8 cellular contexts compared by ENCODE assay signal in the genomic region with DNA sequence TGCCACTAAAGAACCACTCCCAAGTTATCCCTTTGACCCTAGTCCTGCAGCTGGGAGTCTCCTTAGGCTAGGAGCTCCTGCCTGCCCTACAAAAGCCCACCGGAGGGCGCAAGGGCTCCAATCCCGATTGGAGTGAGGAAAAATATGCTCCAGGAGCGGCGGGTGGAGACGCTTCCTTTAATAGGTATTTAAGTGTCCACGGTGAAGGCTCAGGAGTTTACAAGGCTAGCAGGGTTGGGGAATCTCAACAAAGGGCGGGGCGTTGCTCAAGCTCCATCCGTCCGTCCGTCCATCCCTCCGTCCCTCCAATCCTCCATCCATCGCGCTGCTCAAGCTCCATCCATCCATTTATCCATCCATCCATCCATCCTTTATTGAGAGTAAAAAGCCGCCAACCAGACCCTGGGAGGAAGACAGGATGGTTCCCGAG. TPM values are rescaled to one million over a fixed set of nuclear protein-coding genes. Genes with fewer than 3 reads are reported as not detected.
DNase-seq lines count a peak whose midpoint lies in the region; ATAC-seq and TF ChIP-seq lines count a peak whose summit lies in the region.

No MANE protein-coding gene starts in this region.

- H3K4me1 ChIP-seq in CD4-positive, alpha-beta memory T cell (ENCODE audit: insufficient read depth, low read length), result peaks cover 32% of the 10 kb centered on the region
- no peaks in the 10 kb centered on the region for H3K4me1 ChIP-seq in SJCRH30
- H3K4me1 ChIP-seq in spleen, result peaks cover 13 to 54% (median 37%) of the 10 kb centered on the region in 6 donors

- H3K4me1 Mint-ChIP-seq in CD4-positive, alpha-beta memory T cell, result peaks cover 29 to 45% (median 36%) of the 10 kb centered on the region in 4 donors

- no peaks in the 10 kb centered on the region for H3K9me3 Mint-ChIP-seq in CD4-positive, alpha-beta memory T cell

- TF ChIP-seq CTCF in spleen (IDR thresholded peaks at IDR 0.05 in 8 of 11, conservative IDR thresholded peaks at IDR 0.05 in 3 of 11), result peak in 9 of 11 experiments; percentile 18 to 62 (median 45)

- no peaks in the 10 kb centered on the region for H3K27me3 Mint-ChIP-seq in CD4-positive, alpha-beta memory T cell

- peaks cover 12 to 24% of the 10 kb centered on the region in 2 donors for H3K36me3 Mint-ChIP-seq in CD4-positive, alpha-beta memory T cell

- CTCF ChIA-PET in CD4-positive, alpha-beta memory T cell (lab: Charles Lee; ENCODE audit: partially characterized antibody), result interaction anchor here (0.8 to 2.6 kb wide), 19 partner anchors 9 to 141 kb away, joined by 3 to 23 read pairs (median 4); a partner anchor contains a TSS

- DNase-seq in CD4-positive, alpha-beta memory T cell, result no peak
- DNase-seq in Jurkat, Clone E6-1 (ENCODE audit: low read depth, low spot score), result no peak
- DNase-seq in SJCRH30 (peak; percentile 73 to 74), kidney tubule cell (ENCODE audit: low spot score) (peak; percentile 74), spleen (peak; percentile 78), NCI-H187 treated with DMSO at 0.1 percent for 48 hours (lab: John Stamatoyannopoulos, UW) (no peak)

- intact Hi-C loops in CD4-positive, alpha-beta memory T cell (cut with micrococcal nuclease), result loop anchor here (1.0 to 2.0 kb wide), 5 partner anchors 11 to 150 kb away; a partner anchor contains a TSS
- intact Hi-C loops in spleen (cut with DNase I; ENCODE audit: low total_unique reads), result no loop called here

- H3K4me3 ChIP-seq in CD4-positive, alpha-beta memory T cell (ENCODE audit: low read length in 2 of 2), result peak overlapping the region; percentile 65 to 91
- H3K4me3 ChIP-seq in Jurkat, Clone E6-1 (ENCODE audit: low read length), result peak overlapping the region; percentile 97
- H3K4me3 ChIP-seq in SJCRH30 (peak overlapping the region; percentile 83), spleen (peak overlapping the region; percentile 84 to 100 (median 94))

- no peaks in the 10 kb centered on the region for H3K9me3 ChIP-seq in CD4-positive, alpha-beta memory T cell (ENCODE audit: control insufficient read depth in 1 of 2, low read length in 2 of 2)
- H3K9me3 ChIP-seq in SJCRH30 (replicated peaks) (no peaks in the 10 kb centered on the region), spleen (no peaks in the 10 kb centered on the region)

- H3K27ac Mint-ChIP-seq in CD4-positive, alpha-beta memory T cell, result peak overlapping the region; percentile 93 to 99 (median 97)

- peak overlapping the region; percentile 71 for H3K27ac ChIP-seq in CD4-positive, alpha-beta memory T cell (ENCODE audit: low read depth, low read length)
- H3K27ac ChIP-seq in SJCRH30, result peak overlapping the region; percentile 54
- H3K27ac ChIP-seq in cingulate gyrus (ENCODE audit: low read depth, low read length), result peak overlapping the region; percentile 95
- H3K27ac ChIP-seq in spleen, result peak overlapping the region; percentile 40 to 86 (median 77)

- 1 to 2% (median 1%) methylated on average over 17 of the region's 17 CpGs for WGBS in spleen, 5 donors

- peaks cover 2% of the 10 kb centered on the region for H3K36me3 ChIP-seq in CD4-positive, alpha-beta memory T cell (ENCODE audit: insufficient read depth, low read length)
- H3K36me3 ChIP-seq in SJCRH30 (no peaks in the 10 kb centered on the region), spleen (peaks cover 0 to 30% (median 11%) of the 10 kb centered on the region in 6 donors)

- no peak for TF ChIP-seq POLR2A in spleen (IDR thresholded peaks at IDR 0.05)

- peak overlapping the region; percentile 97 to 99 (median 98) for H3K4me3 Mint-ChIP-seq in CD4-positive, alpha-beta memory T cell

- H3K27me3 ChIP-seq in CD4-positive, alpha-beta memory T cell (ENCODE audit: insufficient read depth, low read length), result no peaks in the 10 kb centered on the region
- no peaks in the 10 kb centered on the region for H3K27me3 ChIP-seq in SJCRH30
- no peaks in the 10 kb centered on the region for H3K27me3 ChIP-seq in spleen (replicated peaks in 1 of 7)

- POLR2A ChIA-PET in CD4-positive, alpha-beta memory T cell (lab: Charles Lee; ENCODE audit: partially characterized antibody), result interaction anchor here (0.6 to 7.3 kb wide), 20 partner anchors 12 to 797 kb away, joined by 3 to 155 read pairs (median 4); a partner anchor contains a TSS

- ATAC-seq in GM19324 (IDR thresholded peaks at IDR 0.05; ENCODE audit: low FRiP score, unreplicated experiment), result peak; percentile 9

RNA-seq across cellular contexts. Expression of a gene that starts 0.6 kb away (rescaled TPM):
- 10 to 100 TPM; 31.0 to 34.4 TPM for total RNA-seq in CD4-positive, alpha-beta memory T cell
- 10 to 100 TPM; 28.2 to 30.4 TPM for polyA plus RNA-seq in CD4-positive, alpha-beta memory T cell
- 36.3 TPM for polyA plus RNA-seq in Jurkat, Clone E6-1 (2012; ENCODE audit: insufficient read depth, insufficient read length)
- 22.1 and 23.5 TPM in 2 replicates for total RNA-seq in SJCRH30 (2014; rRNA removed; shearing (Covaris generic))
- total RNA-seq in spleen, result 10 to 100 TPM; 26.9 to 41.1 (median 29.8) TPM
- polyA plus RNA-seq in spleen, result 10 to 100 TPM; 30.0 to 91.4 (median 68.1) TPM

RNA-seq across cellular contexts. Expression of a gene that starts 10.8 kb away (rescaled TPM):
- 100 to 1,000 TPM; 342 to 349 TPM for total RNA-seq in CD4-positive, alpha-beta memory T cell
- polyA plus RNA-seq in CD4-positive, alpha-beta memory T cell, result 100 to 1,000 TPM; 310 to 455 TPM
- polyA plus RNA-seq in Jurkat, Clone E6-1 (2012; ENCODE audit: insufficient read depth, insufficient read length), result 216 TPM
- 0.66 and 1.6 TPM in 2 replicates for total RNA-seq in SJCRH30 (2014; rRNA removed; shearing (Covaris generic))
- total RNA-seq in spleen, result 10 to 100 TPM; 28.6 to 38.9 (median 32.2) TPM
- polyA plus RNA-seq in spleen, result 10 to 100 TPM; 32.1 to 54.2 (median 48.8) TPM

RNA-seq across cellular contexts. Expression of a gene that starts 23.3 kb away (rescaled TPM):
- total RNA-seq in CD4-positive, alpha-beta memory T cell, result 100 to 1,000 TPM; 105 to 115 TPM
- polyA plus RNA-seq in CD4-positive, alpha-beta memory T cell, result 10 to 100 TPM; 29.3 to 30.1 TPM
- polyA plus RNA-seq in Jurkat, Clone E6-1 (2012; ENCODE audit: insufficient read depth, insufficient read length), result 59.5 TPM
- 20.2 and 29.5 TPM in 2 replicates for total RNA-seq in SJCRH30 (2014; rRNA removed; shearing (Covaris generic))
- 10 to 100 TPM; 44.3 to 63.5 (median 54.5) TPM for total RNA-seq in spleen
- 10 to 100 TPM; 21.1 to 34.0 (median 26.6) TPM for polyA plus RNA-seq in spleen

RNA-seq across cellular contexts. Expression of a gene that starts 42.3 kb away (rescaled TPM):
- total RNA-seq in CD4-positive, alpha-beta memory T cell, result not detected
- 1 to 10 TPM in 1 of 2 donors, under 1 TPM in 1; 0.27 to 1.4 TPM for polyA plus RNA-seq in CD4-positive, alpha-beta memory T cell
- not detected for polyA plus RNA-seq in Jurkat, Clone E6-1 (2012; ENCODE audit: insufficient read depth, insufficient read length)
- 0.10 TPM in 1 of 2 replicates, not detected in the other for total RNA-seq in SJCRH30 (2014; rRNA removed; shearing (Covaris generic))
- 100 to 1,000 TPM in 3 of 7 donors, 10 to 100 TPM in 4; 77.0 to 120 (median 98.0) TPM for total RNA-seq in spleen
- 100 to 1,000 TPM; 202 to 312 (median 278) TPM for polyA plus RNA-seq in spleen

RNA-seq across cellular contexts. Expression of a gene that starts 49.0 kb away (rescaled TPM):
- 10 to 100 TPM; 25.7 to 29.0 TPM for total RNA-seq in CD4-positive, alpha-beta memory T cell
- polyA plus RNA-seq in CD4-positive, alpha-beta memory T cell, result 1 to 10 TPM; 3.1 to 5.1 TPM
- 18.7 TPM for polyA plus RNA-seq in Jurkat, Clone E6-1 (2012; ENCODE audit: insufficient read depth, insufficient read length)
- total RNA-seq in SJCRH30 (2014; rRNA removed; shearing (Covaris generic)), result 7.4 and 8.1 TPM in 2 replicates
- 10 to 100 TPM; 43.1 to 82.5 (median 51.0) TPM for total RNA-seq in spleen
- polyA plus RNA-seq in spleen, result 10 to 100 TPM; 40.8 to 90.0 (median 64.5) TPM

Comparison
In these comparisons a context has a peak if more than half of its experiments do, and no peak if none do; other contexts are left out.
1. DNase-seq: peak in SJCRH30 (2 of 2), kidney tubule cell (single experiment) and spleen (single experiment); none in CD4-positive, alpha-beta memory T cell (0 of 5), Jurkat, Clone E6-1 (single experiment) and NCI-H187 treated with DMSO at 0.1 percent for 48 hours (single experiment).
2. RNA of a gene that starts 10.8 kb away (total RNA-seq): 342 to 349 TPM in CD4-positive, alpha-beta memory T cell and 28.6 to 38.9 TPM in spleen; 0.66 to 1.6 TPM in SJCRH30; every median in the first group is over 10 times any median in the second.
3. Peak in every context shown above with its lines, with median percentiles within 50 percentile points of each other: H3K27ac ChIP-seq and H3K4me3 ChIP-seq.